ENCODE assay signal across 23 cellular contexts in genomic region chr20:62631336-62632317, GRCh38. TPM values are rescaled to one million over a fixed set of nuclear protein-coding genes. Genes with fewer than 3 reads are reported as not detected.
DNase-seq lines count a peak whose midpoint lies in the region; ATAC-seq and TF ChIP-seq lines count a peak whose summit lies in the region.
"Had no signal": no experiment of that assay in that cellular context is flagged by ENCODE, and none has a peak within 500 bp of the region (broad histone marks: within the 10 kb centered on the region; RNA-seq: fewer than 3 reads in every experiment).

No MANE protein-coding gene starts in this region.

- peaks cover 2% of the 10 kb centered on the region for H3K4me1 Mint-ChIP-seq in progenitor cell of endocrine pancreas (ENCODE audit: low read depth)
- peaks cover 5 to 20% of the 10 kb centered on the region in 2 donors for H3K4me1 Mint-ChIP-seq in natural killer cell treated with Interleukin-12 subunit alpha and Interleukin-12 subunit beta and Interleukin-15 and Interleukin-18, amount 100 ng/mL, for 72 hours (ENCODE audit: low read depth in 2 of 2)
- H3K4me1 Mint-ChIP-seq: central memory CD8-positive, alpha-beta T cell had no signal

- no peak overlapping the region for H3K4me3 Mint-ChIP-seq in progenitor cell of endocrine pancreas (ENCODE audit: low read depth)
- H3K4me3 Mint-ChIP-seq in natural killer cell treated with Interleukin-12 subunit alpha and Interleukin-12 subunit beta and Interleukin-15 and Interleukin-18, amount 100 ng/mL, for 72 hours: no peak overlapping the region
- H3K4me3 Mint-ChIP-seq: activated B cell treated with CpG ODN at 0.5 μM for 24 hours; activated CD8-positive, alpha-beta T cell treated with anti-CD3 and anti-CD28 coated beads, Interleukin-2, amount 10 ng/mL, durations not matched to agents 7 days and 5 days; central memory CD8-positive, alpha-beta T cell had no signal

- peak overlapping the region; percentile 18 for H3K27ac Mint-ChIP-seq in progenitor cell of endocrine pancreas
- H3K27ac Mint-ChIP-seq in natural killer cell treated with Interleukin-12 subunit alpha and Interleukin-12 subunit beta and Interleukin-15 and Interleukin-18, amount 100 ng/mL, for 72 hours: peak overlapping the region in 1 of 2 donors; percentile 4
- H3K27ac Mint-ChIP-seq: activated B cell treated with CpG ODN at 0.5 μM for 24 hours; activated CD8-positive, alpha-beta T cell treated with anti-CD3 and anti-CD28 coated beads, Interleukin-2, amount 10 ng/mL, durations not matched to agents 7 days and 5 days had no signal

- DNase-seq in NCI-H2107 treated with DMSO at 0.1 percent for 48 hours (lab: John Stamatoyannopoulos, UW; ENCODE audit: unreplicated experiment): peak; percentile 82
- no peak for DNase-seq in NCI-H2107 (lab: John Stamatoyannopoulos, UW)
- DNase-seq in NCI-H1417 treated with DMSO at 0.1 percent for 48 hours (lab: John Stamatoyannopoulos, UW): peak; percentile 46
- DNase-seq in NCI-H748 (lab: John Stamatoyannopoulos, UW; ENCODE audit: unreplicated experiment): peak; percentile 78
- no peak for DNase-seq in progenitor cell of endocrine pancreas (ENCODE audit: low spot score, unreplicated experiment)
- no peak for DNase-seq in NCI-H82 (lab: John Stamatoyannopoulos, UW)
- no peak for DNase-seq in mucosa of gallbladder (ENCODE audit: low spot score)
- DNase-seq in natural killer cell treated with Interleukin-12 subunit alpha and Interleukin-12 subunit beta and Interleukin-15 and Interleukin-18, amount 100 ng/mL, for 72 hours (ENCODE audit: low spot score): no peak
- DNase-seq: 8988T; activated B cell treated with CpG ODN at 0.5 μM for 24 hours; activated CD8-positive, alpha-beta T cell treated with anti-CD3 and anti-CD28 coated beads, Interleukin-2, amount 10 ng/mL, durations not matched to agents 7 days and 5 days; activated naive CD4-positive, alpha-beta T cell treated with Interleukin-2 at 50 U/mL for 16 hours; activated T-cell treated with anti-CD3 and anti-CD28 coated beads, Interleukin-2, amount 50 U/mL, for 1 hour; aorta; dorsolateral prefrontal cortex; GDM1; IMR-90; NCI-H2029 treated with DMSO at 0.1 percent for 48 hours; nucleus accumbens; Peyer's patch; stimulated activated CD8-positive, alpha-beta memory T cell treated with anti-CD3 and anti-CD28 coated beads, Interleukin-4, amount 100 ng/mL, for 48 hours; substantia nigra had no signal

- no peak for ATAC-seq in natural killer cell treated with Interleukin-12 subunit alpha and Interleukin-12 subunit beta and Interleukin-15 and Interleukin-18, amount 100 ng/mL, for 72 hours
- ATAC-seq: activated CD8-positive, alpha-beta T cell treated with anti-CD3 and anti-CD28 coated beads, Interleukin-2, amount 10 ng/mL, durations not matched to agents 7 days and 5 days had no signal

- H3K9me3 Mint-ChIP-seq in progenitor cell of endocrine pancreas (ENCODE audit: low read depth): no peaks in the 10 kb centered on the region
- no peaks in the 10 kb centered on the region for H3K9me3 Mint-ChIP-seq in natural killer cell treated with Interleukin-12 subunit alpha and Interleukin-12 subunit beta and Interleukin-15 and Interleukin-18, amount 100 ng/mL, for 72 hours
- H3K9me3 Mint-ChIP-seq: activated B cell treated with CpG ODN at 0.5 μM for 24 hours; central memory CD8-positive, alpha-beta T cell had no signal

- no peaks in the 10 kb centered on the region for H3K36me3 Mint-ChIP-seq in progenitor cell of endocrine pancreas (ENCODE audit: insufficient read depth)
- H3K36me3 Mint-ChIP-seq in natural killer cell treated with Interleukin-12 subunit alpha and Interleukin-12 subunit beta and Interleukin-15 and Interleukin-18, amount 100 ng/mL, for 72 hours: no peaks in the 10 kb centered on the region

- peaks cover 32% of the 10 kb centered on the region for H3K27me3 Mint-ChIP-seq in progenitor cell of endocrine pancreas
- peaks cover 10 to 28% of the 10 kb centered on the region in 2 donors for H3K27me3 Mint-ChIP-seq in natural killer cell treated with Interleukin-12 subunit alpha and Interleukin-12 subunit beta and Interleukin-15 and Interleukin-18, amount 100 ng/mL, for 72 hours

- TF ChIP-seq CTCF in progenitor cell of endocrine pancreas (IDR thresholded peaks at IDR 0.05; ENCODE audit: unreplicated experiment): no peak

RNA-seq across cellular contexts. Expression of gene SLCO4A1, which starts 10.7 kb away (rescaled TPM):
- total RNA-seq in progenitor cell of endocrine pancreas (2.6 and 3.6 TPM in 2 replicates), mucosa of gallbladder (5.9 TPM)
- 10 to 100 TPM; 42.9 to 88.3 TPM for total RNA-seq in natural killer cell treated with Interleukin-12 subunit alpha and Interleukin-12 subunit beta and Interleukin-15 and Interleukin-18, amount 100 ng/mL, for 72 hours

Comparison
In these comparisons a context has a peak if more than half of its experiments do, and no peak if none do; other contexts are left out.
1. DNase-seq: peak in NCI-H2107 treated with DMSO at 0.1 percent for 48 hours (single experiment), NCI-H1417 treated with DMSO at 0.1 percent for 48 hours (single experiment) and NCI-H748 (single experiment); none in NCI-H2107 (single experiment), progenitor cell of endocrine pancreas (single experiment), NCI-H82 (single experiment), mucosa of gallbladder (single experiment) and natural killer cell treated with Interleukin-12 subunit alpha and Interleukin-12 subunit beta and Interleukin-15 and Interleukin-18, amount 100 ng/mL, for 72 hours (single experiment).